Comparison of ENCODE assay signal across 8 cellular contexts in genomic region chr2:227890495-227891079, GRCh38. TPM values are rescaled to one million over a fixed set of nuclear protein-coding genes. Genes with fewer than 3 reads are reported as not detected.
DNase-seq lines count a peak whose midpoint lies in the region; ATAC-seq, FAIRE-seq and TF ChIP-seq lines count a peak whose summit lies in the region.

No MANE protein-coding gene starts in this region.

- CTCF ChIA-PET in IMR-90 (lab: Yijun Ruan, JAX) (interaction anchor here (0.8 to 1.6 kb wide), 7 partner anchors 8 to 760 kb away, joined by 3 to 5 read pairs (median 4); no protein-coding TSS in a partner anchor), RWPE1 (lab: Yijun Ruan, JAX) (interaction anchor here (0.5 to 1.7 kb wide), 13 partner anchors 10 to 1655 kb away, joined by 3 to 5 read pairs (median 3); no protein-coding TSS in a partner anchor), endothelial cell of umbilical vein (lab: Charles Lee) (interaction anchor here (0.6 to 6.8 kb wide), 57 partner anchors 9 to 1890 kb away, joined by 3 to 75 read pairs (median 5); partner anchors contain the start of gene DAW1)

- no peak overlapping the region for H3K18ac ChIP-seq in IMR-90 (ENCODE audit: low read depth, low read length)

- in situ Hi-C loops in IMR-90 (cut with MboI; ENCODE audit: low sequenced_read_pairs): loop anchor here (25.0 kb wide), 1 partner anchor 772 kb away; no protein-coding TSS in a partner anchor

- H3K36me3 ChIP-seq in IMR-90 (ENCODE audit: control insufficient read depth, insufficient read depth, low read length): no peaks in the 10 kb centered on the region
- H3K36me3 ChIP-seq in endothelial cell of umbilical vein (ENCODE audit: control insufficient read depth in 2 of 2, extremely low read depth in 1 of 2, insufficient read depth in 2 of 2, low read length in 2 of 2): no peaks in the 10 kb centered on the region

- H4K5ac ChIP-seq in IMR-90 (ENCODE audit: low read depth, low read length): no peak overlapping the region

- H3K4me1 ChIP-seq in IMR-90 (ENCODE audit: control insufficient read depth, insufficient read depth, low read length): 0 out of 2 replicates have a peak, but pooled peaks cover 1% of the 10 kb centered on the region
- H3K4me1 ChIP-seq in endothelial cell of umbilical vein (ENCODE audit: control insufficient read depth, extremely low read depth, insufficient read depth, low read length): no peaks in the 10 kb centered on the region

- H3K9ac ChIP-seq in IMR-90 (ENCODE audit: low read depth, low read length) (no peak overlapping the region), endothelial cell of umbilical vein (replicated peaks; ENCODE audit: extremely low read depth, insufficient read depth, low read length) (no peak overlapping the region)

- intact Hi-C loops in IMR-90 (cut with micrococcal nuclease) (loop anchor here (1.0 to 5.0 kb wide), 3 partner anchors 767 to 1887 kb away; no protein-coding TSS in a partner anchor), endothelial cell of umbilical vein (cut with micrococcal nuclease) (loop anchor here (1.0 to 2.0 kb wide), 2 partner anchors 1697 to 1826 kb away; no protein-coding TSS in a partner anchor)

- H3K4me3 ChIP-seq in IMR-90 (ENCODE audit: insufficient read depth, low read depth, low read length) (no peak overlapping the region), endothelial cell of umbilical vein (replicated peaks in 1 of 3; ENCODE audit: insufficient read depth in 1 of 3, low read depth in 1 of 3, low read length in 3 of 3) (no peak overlapping the region)

- no peaks in the 10 kb centered on the region for H3K27me3 ChIP-seq in IMR-90 (ENCODE audit: control insufficient read depth, insufficient read depth, low read length)
- H3K27me3 ChIP-seq in endothelial cell of umbilical vein (ENCODE audit: control insufficient read depth in 2 of 2, insufficient read depth in 2 of 2, low read length in 2 of 2): no peaks in the 10 kb centered on the region

- peak; percentile 60 for TF ChIP-seq RAD21 in IMR-90 (IDR thresholded peaks at IDR 0.05; ENCODE audit: low read length)

- no peak overlapping the region for H4K8ac ChIP-seq in IMR-90 (ENCODE audit: low read depth in 2 of 2, low read length in 2 of 2)

- no peak overlapping the region for H2BK20ac ChIP-seq in IMR-90 (ENCODE audit: low read depth, low read length)

- H3K14ac ChIP-seq in IMR-90 (replicated peaks; ENCODE audit: low read depth, low read length): no peak overlapping the region

- H3K56ac ChIP-seq in IMR-90 (ENCODE audit: extremely low read depth, insufficient read depth, low read length): no peak overlapping the region

- no peaks in the 10 kb centered on the region for H3K9me1 ChIP-seq in IMR-90 (ENCODE audit: insufficient read depth, low read length)
- no peaks in the 10 kb centered on the region for H3K9me1 ChIP-seq in endothelial cell of umbilical vein (replicated peaks; ENCODE audit: control insufficient read depth, extremely low read depth, insufficient read depth, low read length)

- H2BK5ac ChIP-seq in IMR-90 (ENCODE audit: low read depth, low read length, poor library complexity, severe bottlenecking): no peak overlapping the region

- peak; percentile 86 for ATAC-seq in GM21515 (IDR thresholded peaks at IDR 0.05; ENCODE audit: unreplicated experiment)
- ATAC-seq in IMR-90 (ENCODE audit: low read depth): peak; percentile 82

- TF ChIP-seq CTCF in IMR-90 (conservative IDR thresholded peaks at IDR 0.05; ENCODE audit: low read depth, low read length): peak; percentile 60
- TF ChIP-seq CTCF in RWPE1 (conservative IDR thresholded peaks at IDR 0.05; ENCODE audit: low read depth): peak; percentile 56
- TF ChIP-seq CTCF in endothelial cell of umbilical vein (IDR thresholded peaks at IDR 0.05; ENCODE audit: extremely low read depth in 1 of 2, insufficient read depth in 1 of 2, low read depth in 1 of 2, low read length in 2 of 2): peak; percentile 30 to 34

- peak; percentile 75 for FAIRE-seq in endothelial cell of umbilical vein (lab: Jason Lieb, UNC)

- H3K9me3 ChIP-seq in IMR-90 (ENCODE audit: control insufficient read depth, insufficient read depth, low read length): no peaks in the 10 kb centered on the region
- no peaks in the 10 kb centered on the region for H3K9me3 ChIP-seq in endothelial cell of umbilical vein (replicated peaks; ENCODE audit: control insufficient read depth, insufficient read depth, low read length)

- H2AFZ ChIP-seq in IMR-90 (replicated peaks; ENCODE audit: low read length, poor library complexity) (no peak overlapping the region), endothelial cell of umbilical vein (ENCODE audit: low read depth, low read length) (no peak overlapping the region)

- no peak overlapping the region for H2AK5ac ChIP-seq in IMR-90 (ENCODE audit: low read depth, low read length)

- no peaks in the 10 kb centered on the region for H3K79me2 ChIP-seq in endothelial cell of umbilical vein (ENCODE audit: control insufficient read depth, insufficient read depth, low read length)

- no peak overlapping the region for H3K23ac ChIP-seq in IMR-90 (ENCODE audit: low read depth, low read length)

- H2BK120ac ChIP-seq in IMR-90 (ENCODE audit: low read depth, low read length): no peak overlapping the region

- DNase-seq in DMS79 (lab: John Stamatoyannopoulos, UW): peak; percentile 18
- DNase-seq in IMR-90: peak; percentile 61
- DNase-seq in RWPE1 (ENCODE audit: low spot score): peak; percentile 33
- DNase-seq in endothelial cell of umbilical vein (ENCODE audit: low read depth, low spot score): peak; percentile 58
- peak; percentile 72 for DNase-seq in myocyte (ENCODE audit: low read depth)
- no peak for DNase-seq in cortex of kidney (lab: John Stamatoyannopoulos, UW)
- no peak for DNase-seq in mucosa of gallbladder (ENCODE audit: low spot score)

- WGBS in IMR-90 (ENCODE audit: extremely low coverage in 2 of 2, insufficient read length in 1 of 2), 2 experiments: no CpG with 5 or more reads among the region's 2 CpGs

- BruUV-seq in IMR-90 (replicated peaks; lab: Mats Ljungman, UMichigan): no TSS peak
- BruUV-seq in endothelial cell of umbilical vein (replicated peaks; lab: Mats Ljungman, UMichigan): no TSS peak

- POLR2A ChIA-PET in IMR-90 (lab: Charles Lee; ENCODE audit: unreplicated experiment): no interaction called here
- POLR2A ChIA-PET in RWPE1 (lab: Yijun Ruan, JAX; ENCODE audit: low non-redundant PET): no interaction called here
- POLR2A ChIA-PET in endothelial cell of umbilical vein (lab: Charles Lee): no interaction called here

- TF ChIP-seq POLR2A in IMR-90 (IDR thresholded peaks at IDR 0.05; ENCODE audit: low read depth, low read length): no peak
- no peak for TF ChIP-seq POLR2A in endothelial cell of umbilical vein (IDR thresholded peaks at IDR 0.05; ENCODE audit: low read depth, low read length)

- no peak overlapping the region for H4K91ac ChIP-seq in IMR-90 (ENCODE audit: insufficient read depth, low read depth, low read length)

- H2BK15ac ChIP-seq in IMR-90 (ENCODE audit: low read depth, low read length): no peak overlapping the region

- dilution Hi-C loops in IMR-90 (cut with HindIII; ENCODE audit: low sequenced_read_pairs, unreplicated experiment): no loop called here
- dilution Hi-C loops in endothelial cell of umbilical vein (cut with MboI; ENCODE audit: extremely low pct_ligation_motif_present, low sequenced_read_pairs): no loop called here

- no peak overlapping the region for H3K4ac ChIP-seq in IMR-90 (ENCODE audit: low read depth, low read length)

- H3K79me1 ChIP-seq in IMR-90 (ENCODE audit: low read depth in 1 of 2, low read length in 2 of 2): no peaks in the 10 kb centered on the region

- H4K20me1 ChIP-seq in IMR-90 (ENCODE audit: insufficient read depth, low read length): no peaks in the 10 kb centered on the region
- H4K20me1 ChIP-seq in endothelial cell of umbilical vein (replicated peaks; ENCODE audit: control insufficient read depth, extremely low read depth, insufficient read depth, low read length): no peaks in the 10 kb centered on the region

- H3K4me2 ChIP-seq in IMR-90 (ENCODE audit: low read depth, low read length): no peak overlapping the region
- no peak overlapping the region for H3K4me2 ChIP-seq in endothelial cell of umbilical vein (ENCODE audit: insufficient read depth, low read length)

- H2AK9ac ChIP-seq in IMR-90 (replicated peaks; ENCODE audit: low read depth, low read length, poor library complexity): no peak overlapping the region

- H3K27ac ChIP-seq in IMR-90 (ENCODE audit: insufficient read depth, low read length) (no peak overlapping the region), RWPE1 (no peak overlapping the region), endothelial cell of umbilical vein (ENCODE audit: insufficient read depth, low read depth, low read length) (no peak overlapping the region)

TF ChIP-seq in IMR-90, 13 proteins besides CTCF, POLR2A, EP300 and RAD21:
- TF ChIP-seq SMC3 (IDR thresholded peaks at IDR 0.05; ENCODE audit: low read depth, low read length): peak; percentile 44
- TF ChIP-seq NFE2L2 (IDR thresholded peaks at IDR 0.05; ENCODE audit: low read depth, low read length): no peak

TF ChIP-seq in endothelial cell of umbilical vein, 7 proteins besides CTCF, POLR2A, EP300 and RAD21:
- no peak for TF ChIP-seq EZH2 (IDR thresholded peaks at IDR 0.05; ENCODE audit: borderline replicate concordance, low read depth, low read length, severe bottlenecking)
- TF ChIP-seq FOS (IDR thresholded peaks at IDR 0.05; ENCODE audit: borderline replicate concordance, insufficient read depth, low read length): no peak
- TF ChIP-seq GATA2 (IDR thresholded peaks at IDR 0.05; ENCODE audit: insufficient read depth, insufficient read length, low read depth, low read length): no peak

RNA-seq across cellular contexts. Expression of gene DAW1, which starts 19.2 kb away (rescaled TPM):
- 1.4 TPM in 2 replicates for total RNA-seq in IMR-90 (2012; rRNA removed)
- 0.86 and 0.93 TPM in 2 replicates for polyA plus RNA-seq in IMR-90 (2012; rRNA removed)
- 0.15 and 0.22 TPM in 2 replicates for polyA plus RNA-seq in IMR-90 (2012; cell fraction: cytosol; rRNA removed)
- polyA plus RNA-seq in IMR-90 (2012; cell fraction: nucleus; rRNA removed; ENCODE audit: low replicate concordance): 0.15 and 0.83 TPM in 2 replicates
- total RNA-seq in endothelial cell of umbilical vein: 2.0 and 3.2 TPM in 2 replicates
- polyA plus RNA-seq in endothelial cell of umbilical vein: 0.75 and 1.2 TPM in 2 replicates
- polyA plus RNA-seq in endothelial cell of umbilical vein (2011; cell fraction: cytosol; rRNA removed): 2.2 and 3.3 TPM in 2 replicates
- 1.4 and 2.1 TPM in 2 replicates for polyA plus RNA-seq in endothelial cell of umbilical vein (2011; cell fraction: nucleus; rRNA removed)
- polyA plus RNA-seq in endothelial cell of umbilical vein (2012): 6.8 and 12.0 TPM in 2 replicates
- polyA minus RNA-seq in endothelial cell of umbilical vein: 1.4 and 3.6 TPM in 2 replicates
- polyA minus RNA-seq in endothelial cell of umbilical vein (2011; cell fraction: cytosol; rRNA and poly(A)+ RNA removed): not detected
- 1.1 and 1.4 TPM in 2 replicates for polyA minus RNA-seq in endothelial cell of umbilical vein (2011; cell fraction: nucleus; rRNA and poly(A)+ RNA removed)
- total RNA-seq in myocyte: not detected in 2 replicates
- not detected for polyA plus RNA-seq in myocyte (2012)
- not detected for total RNA-seq in mucosa of gallbladder

Comparison
In these comparisons a context has a peak if more than half of its experiments do, and no peak if none do; other contexts are left out.
1. DNase-seq: peak in DMS79 (single experiment), IMR-90 (single experiment), RWPE1 (single experiment), endothelial cell of umbilical vein (single experiment) and myocyte (single experiment); none in cortex of kidney (single experiment) and mucosa of gallbladder (single experiment).
2. Peak in every context shown above with its lines, with median percentiles within 50 percentile points of each other: CTCF ChIP-seq.